14 cellular contexts compared by ENCODE assay signal in the genomic region with DNA sequence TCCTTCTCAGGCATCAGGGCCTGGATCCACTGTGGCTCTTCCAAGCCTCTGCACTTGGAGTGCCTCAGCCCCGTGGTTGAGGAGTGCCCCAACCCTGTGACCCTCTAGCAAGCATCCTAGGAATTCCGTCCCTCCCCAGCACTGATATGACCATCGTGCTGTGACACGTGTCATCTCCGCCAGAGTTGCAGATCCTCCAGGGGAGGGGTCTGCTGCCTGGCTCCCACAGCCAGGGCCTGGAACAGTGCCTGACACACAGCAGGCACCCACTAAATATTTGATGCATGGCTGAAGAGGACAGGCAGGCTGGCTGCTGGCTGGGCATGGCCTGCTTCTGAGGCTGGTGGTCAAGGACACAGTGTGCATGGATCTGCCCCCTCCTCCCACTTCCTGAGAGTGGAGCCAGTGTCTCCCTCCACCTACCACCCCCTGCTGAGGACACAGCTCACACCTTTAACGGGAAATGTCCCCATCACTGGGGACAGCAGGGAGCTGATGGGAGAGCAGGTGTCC. TPM values are rescaled to one million over a fixed set of nuclear protein-coding genes. Genes with fewer than 3 reads are reported as not detected.
DNase-seq lines count a peak whose midpoint lies in the region; ATAC-seq and TF ChIP-seq lines count a peak whose summit lies in the region.
"Had no signal": no experiment of that assay in that cellular context is flagged by ENCODE, and none has a peak within 500 bp of the region (broad histone marks: within the 10 kb centered on the region; RNA-seq: fewer than 3 reads in every experiment).

No MANE protein-coding gene starts in this region.

- WGBS in heart left ventricle, 4 donors, result 37 to 55% (median 47%) methylated on average over 5 to 6 of the region's 6 CpGs

- POLR2A ChIA-PET in CD8-positive, alpha-beta T cell (lab: Charles Lee), result no interaction called here
- POLR2A ChIA-PET in RWPE1 (lab: Yijun Ruan, JAX; ENCODE audit: low non-redundant PET), result no interaction called here

- CTCF ChIA-PET in CD8-positive, alpha-beta T cell (lab: Charles Lee), result interaction anchor here (2.6 to 3.2 kb wide), 2 partner anchors 25 to 70 kb away, joined by 9 to 11 read pairs; partner anchors contain the start of gene TSSC4
- CTCF ChIA-PET in RWPE1 (lab: Yijun Ruan, JAX), result interaction anchor here (0.5 to 1.4 kb wide), 3 partner anchors 12 to 105 kb away, joined by 3 read pairs; partner anchors contain the start of genes ASCL2 and TSSC4

- no peak overlapping the region for H3K27ac ChIP-seq in CD4-positive, CD25-positive, alpha-beta regulatory T cell (ENCODE audit: insufficient read depth, low read length, poor library complexity, severe bottlenecking)
- peak overlapping the region; percentile 38 to 97 (median 82) for H3K27ac ChIP-seq in heart left ventricle
- no peak overlapping the region for H3K27ac ChIP-seq in CD8-positive, alpha-beta T cell (ENCODE audit: low read depth, low read length)
- H3K27ac ChIP-seq in RWPE1, result no peak overlapping the region; the same call in 1 of the 2 replicates

- peaks cover 0 to 20% (median 13%) of the 10 kb centered on the region in 4 donors for H3K4me1 Mint-ChIP-seq in CD4-positive, CD25-positive, alpha-beta regulatory T cell
- H3K4me1 Mint-ChIP-seq in nephron progenitor cell, result peaks cover 20% of the 10 kb centered on the region
- peaks cover 19% of the 10 kb centered on the region for H3K4me1 Mint-ChIP-seq in CD8-positive, alpha-beta T cell (ENCODE audit: low read depth)

- intact Hi-C loops in heart left ventricle (cut with DNase I), result loop anchor here in 7 of 10 donors (1.0 to 5.0 kb wide), 7 partner anchors 61 to 73 kb away; partner anchors contain the start of gene TSPAN32 (in 2 of the 7)
- intact Hi-C loops in CD8-positive, alpha-beta T cell (cut with DNase I, micrococcal nuclease), result loop anchor here in 1 of 2 experiments (5.0 kb wide), 2 partner anchors 613 to 682 kb away; partner anchors contain the start of genes CARS1 and CTSD

- no peaks in the 10 kb centered on the region for H3K27me3 Mint-ChIP-seq in CD4-positive, CD25-positive, alpha-beta regulatory T cell
- H3K27me3 Mint-ChIP-seq in nephron progenitor cell (ENCODE audit: low read depth, poor library complexity), result peaks cover 23% of the 10 kb centered on the region
- no peaks in the 10 kb centered on the region for H3K27me3 Mint-ChIP-seq in CD8-positive, alpha-beta T cell (ENCODE audit: low read depth)

- ATAC-seq in CD4-positive, CD25-positive, alpha-beta regulatory T cell (ENCODE audit: low read depth in 2 of 2), result no peak
- ATAC-seq in heart left ventricle, result peak; percentile 7 to 79 (median 42)
- no peak for ATAC-seq in CD8-positive, alpha-beta T cell
- ATAC-seq: HCT116 had no signal

- peaks cover 4% of the 10 kb centered on the region for H3K36me3 Mint-ChIP-seq in CD4-positive, CD25-positive, alpha-beta regulatory T cell
- no peaks in the 10 kb centered on the region for H3K36me3 Mint-ChIP-seq in nephron progenitor cell (ENCODE audit: low read depth)
- H3K36me3 Mint-ChIP-seq in CD8-positive, alpha-beta T cell, result no peaks in the 10 kb centered on the region

- H3K9me3 ChIP-seq in CD4-positive, CD25-positive, alpha-beta regulatory T cell (ENCODE audit: control insufficient read depth in 2 of 2, low read length in 2 of 2), result no peaks in the 10 kb centered on the region
- H3K9me3 ChIP-seq in heart left ventricle, result no peaks in the 10 kb centered on the region
- H3K9me3 ChIP-seq in CD8-positive, alpha-beta T cell (ENCODE audit: low read length), result no peaks in the 10 kb centered on the region

- no peak overlapping the region for H3K4me3 ChIP-seq in CD4-positive, CD25-positive, alpha-beta regulatory T cell (ENCODE audit: low read depth, low read length)
- peak overlapping the region in 6 of 12 donors; percentile 26 to 40 (median 31) for H3K4me3 ChIP-seq in heart left ventricle
- no peak overlapping the region for H3K4me3 ChIP-seq in CD8-positive, alpha-beta T cell (ENCODE audit: low read depth, low read length)

- TF ChIP-seq POLR2A in heart left ventricle (IDR thresholded peaks at IDR 0.05), result no peak

- TF ChIP-seq CTCF in LNCAP (IDR thresholded peaks at IDR 0.05) (peak; percentile 29; the same call in 1 of the 2 replicates), heart left ventricle (IDR thresholded peaks at IDR 0.05) (peak in 5 of 12 donors; percentile 9 to 26 (median 17)), nephron progenitor cell (IDR thresholded peaks at IDR 0.05) (no peak), RWPE1 (conservative IDR thresholded peaks at IDR 0.05; ENCODE audit: low read depth) (no peak)
- no peak for TF ChIP-seq CTCF in CD8-positive, alpha-beta T cell (IDR thresholded peaks at IDR 0.05)

- DNase-seq in CD4-positive, CD25-positive, alpha-beta regulatory T cell, result no peak
- DNase-seq in heart left ventricle (peak; percentile 73 to 85 (median 77)), nephron progenitor cell (no peak), NCI-H2107 (lab: John Stamatoyannopoulos, UW) (no peak), SW 1271 (lab: John Stamatoyannopoulos, UW) (no peak), RWPE1 (ENCODE audit: low spot score) (no peak)
- DNase-seq in CD8-positive, alpha-beta T cell, result no peak
- DNase-seq: AML-193, GDM1, NCI-H1092, NCI-H526, RPMI8226 had no signal

- no peak overlapping the region for H3K27ac Mint-ChIP-seq in CD4-positive, CD25-positive, alpha-beta regulatory T cell
- no peak overlapping the region for H3K27ac Mint-ChIP-seq in nephron progenitor cell
- no peak overlapping the region for H3K27ac Mint-ChIP-seq in CD8-positive, alpha-beta T cell

- no peaks in the 10 kb centered on the region for H3K36me3 ChIP-seq in CD4-positive, CD25-positive, alpha-beta regulatory T cell (ENCODE audit: control insufficient read depth, insufficient read depth, low read length)
- no peaks in the 10 kb centered on the region for H3K36me3 ChIP-seq in heart left ventricle
- H3K36me3 ChIP-seq in CD8-positive, alpha-beta T cell (ENCODE audit: insufficient read depth, low read length), result no peaks in the 10 kb centered on the region

- no peaks in the 10 kb centered on the region for H3K9me3 Mint-ChIP-seq in CD4-positive, CD25-positive, alpha-beta regulatory T cell
- H3K9me3 Mint-ChIP-seq in nephron progenitor cell, result no peaks in the 10 kb centered on the region
- no peaks in the 10 kb centered on the region for H3K9me3 Mint-ChIP-seq in CD8-positive, alpha-beta T cell

- H3K27me3 ChIP-seq in CD4-positive, CD25-positive, alpha-beta regulatory T cell (ENCODE audit: control insufficient read depth, insufficient read depth, low read length), result no peaks in the 10 kb centered on the region
- H3K27me3 ChIP-seq in heart left ventricle, result no peaks in the 10 kb centered on the region
- H3K27me3 ChIP-seq in CD8-positive, alpha-beta T cell (ENCODE audit: insufficient read depth, low read length), result no peaks in the 10 kb centered on the region

- H3K4me3 Mint-ChIP-seq in CD4-positive, CD25-positive, alpha-beta regulatory T cell, result peak overlapping the region; percentile 38 to 85 (median 80)
- H3K4me3 Mint-ChIP-seq in nephron progenitor cell, result peak overlapping the region; percentile 45
- no peak overlapping the region for H3K4me3 Mint-ChIP-seq in CD8-positive, alpha-beta T cell

- peaks cover 24% of the 10 kb centered on the region for H3K4me1 ChIP-seq in CD4-positive, CD25-positive, alpha-beta regulatory T cell (ENCODE audit: control insufficient read depth, insufficient read depth, low read length, poor library complexity, severe bottlenecking)
- peaks cover 8 to 61% (median 26%) of the 10 kb centered on the region in 12 donors for H3K4me1 ChIP-seq in heart left ventricle
- peaks cover 28% of the 10 kb centered on the region for H3K4me1 ChIP-seq in CD8-positive, alpha-beta T cell (ENCODE audit: insufficient read depth, low read length)

RNA-seq across cellular contexts. Expression of gene CD81, which starts 1.7 kb away (rescaled TPM):
- 156 TPM for total RNA-seq in CD4-positive, CD25-positive, alpha-beta regulatory T cell
- polyA plus RNA-seq in CD4-positive, CD25-positive, alpha-beta regulatory T cell, result 10 to 100 TPM; 13.2 to 35.4 (median 16.2) TPM
- 100 to 1,000 TPM; 277 to 994 (median 568) TPM for total RNA-seq in heart left ventricle
- 100 to 1,000 TPM; 442 to 518 TPM for polyA plus RNA-seq in heart left ventricle
- 100 to 1,000 TPM; 165 to 166 TPM for total RNA-seq in CD8-positive, alpha-beta T cell

RNA-seq across cellular contexts. Expression of gene TSSC4, which starts 25.2 kb away (rescaled TPM):
- 59.6 TPM for total RNA-seq in CD4-positive, CD25-positive, alpha-beta regulatory T cell
- polyA plus RNA-seq in CD4-positive, CD25-positive, alpha-beta regulatory T cell, result 10 to 100 TPM; 68.5 to 97.4 (median 76.9) TPM
- total RNA-seq in heart left ventricle, result 10 to 100 TPM; 23.4 to 45.2 (median 37.2) TPM
- 10 to 100 TPM; 34.6 to 75.9 TPM for polyA plus RNA-seq in heart left ventricle
- total RNA-seq in CD8-positive, alpha-beta T cell, result 10 to 100 TPM; 48.8 to 49.5 TPM

Comparison
In these comparisons a context has a peak if more than half of its experiments do, and no peak if none do; other contexts are left out.
1. ATAC-seq: peak in heart left ventricle (4 of 4); none in CD4-positive, CD25-positive, alpha-beta regulatory T cell (0 of 2) and CD8-positive, alpha-beta T cell (single experiment).
2. DNase-seq: peak in heart left ventricle (5 of 5); none in CD4-positive, CD25-positive, alpha-beta regulatory T cell (0 of 3), nephron progenitor cell (single experiment), NCI-H2107 (single experiment), SW 1271 (0 of 2), CD8-positive, alpha-beta T cell (0 of 7) and RWPE1 (single experiment).
3. H3K27ac ChIP-seq: peak in heart left ventricle (12 of 12); none in CD4-positive, CD25-positive, alpha-beta regulatory T cell (single experiment), CD8-positive, alpha-beta T cell (single experiment) and RWPE1 (single experiment).